ENCODE assay signal across 1 cellular context in genomic region chr7:139681463-139681755, GRCh38.
TF ChIP-seq lines count a peak whose summit lies in the region.

No MANE protein-coding gene starts in this region.

TF ChIP-seq in SK-N-SH treated with all-trans-retinoic acid at 6 μM for 48 hours, 23 proteins besides CTCF, POLR2A, EP300 and RAD21 (continued from another document):
- TF ChIP-seq, protein P1, sequence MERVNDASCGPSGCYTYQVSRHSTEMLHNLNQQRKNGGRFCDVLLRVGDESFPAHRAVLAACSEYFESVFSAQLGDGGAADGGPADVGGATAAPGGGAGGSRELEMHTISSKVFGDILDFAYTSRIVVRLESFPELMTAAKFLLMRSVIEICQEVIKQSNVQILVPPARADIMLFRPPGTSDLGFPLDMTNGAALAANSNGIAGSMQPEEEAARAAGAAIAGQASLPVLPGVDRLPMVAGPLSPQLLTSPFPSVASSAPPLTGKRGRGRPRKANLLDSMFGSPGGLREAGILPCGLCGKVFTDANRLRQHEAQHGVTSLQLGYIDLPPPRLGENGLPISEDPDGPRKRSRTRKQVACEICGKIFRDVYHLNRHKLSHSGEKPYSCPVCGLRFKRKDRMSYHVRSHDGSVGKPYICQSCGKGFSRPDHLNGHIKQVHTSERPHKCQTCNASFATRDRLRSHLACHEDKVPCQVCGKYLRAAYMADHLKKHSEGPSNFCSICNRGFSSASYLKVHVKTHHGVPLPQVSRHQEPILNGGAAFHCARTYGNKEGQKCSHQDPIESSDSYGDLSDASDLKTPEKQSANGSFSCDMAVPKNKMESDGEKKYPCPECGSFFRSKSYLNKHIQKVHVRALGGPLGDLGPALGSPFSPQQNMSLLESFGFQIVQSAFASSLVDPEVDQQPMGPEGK (CRISPR knock-in tag; IDR thresholded peaks at IDR 0.05; ENCODE audit: borderline replicate concordance), result no peak
- TF ChIP-seq, protein P2, sequence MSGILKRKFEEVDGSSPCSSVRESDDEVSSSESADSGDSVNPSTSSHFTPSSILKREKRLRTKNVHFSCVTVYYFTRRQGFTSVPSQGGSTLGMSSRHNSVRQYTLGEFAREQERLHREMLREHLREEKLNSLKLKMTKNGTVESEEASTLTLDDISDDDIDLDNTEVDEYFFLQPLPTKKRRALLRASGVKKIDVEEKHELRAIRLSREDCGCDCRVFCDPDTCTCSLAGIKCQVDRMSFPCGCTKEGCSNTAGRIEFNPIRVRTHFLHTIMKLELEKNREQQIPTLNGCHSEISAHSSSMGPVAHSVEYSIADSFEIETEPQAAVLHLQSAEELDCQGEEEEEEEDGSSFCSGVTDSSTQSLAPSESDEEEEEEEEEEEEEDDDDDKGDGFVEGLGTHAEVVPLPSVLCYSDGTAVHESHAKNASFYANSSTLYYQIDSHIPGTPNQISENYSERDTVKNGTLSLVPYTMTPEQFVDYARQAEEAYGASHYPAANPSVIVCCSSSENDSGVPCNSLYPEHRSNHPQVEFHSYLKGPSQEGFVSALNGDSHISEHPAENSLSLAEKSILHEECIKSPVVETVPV (CRISPR knock-in tag; IDR thresholded peaks at IDR 0.05), result no peak
- TF ChIP-seq ARNTL (CRISPR knock-in tag; IDR thresholded peaks at IDR 0.05; ENCODE audit: borderline replicate concordance, low read depth) (no peak), ZC3H10 (CRISPR knock-in tag; IDR thresholded peaks at IDR 0.05) (no peak), SNAI2 (CRISPR knock-in tag; IDR thresholded peaks at IDR 0.05) (no peak), CSDC2 (CRISPR knock-in tag; IDR thresholded peaks at IDR 0.05) (no peak)
- TF ChIP-seq, protein P3, sequence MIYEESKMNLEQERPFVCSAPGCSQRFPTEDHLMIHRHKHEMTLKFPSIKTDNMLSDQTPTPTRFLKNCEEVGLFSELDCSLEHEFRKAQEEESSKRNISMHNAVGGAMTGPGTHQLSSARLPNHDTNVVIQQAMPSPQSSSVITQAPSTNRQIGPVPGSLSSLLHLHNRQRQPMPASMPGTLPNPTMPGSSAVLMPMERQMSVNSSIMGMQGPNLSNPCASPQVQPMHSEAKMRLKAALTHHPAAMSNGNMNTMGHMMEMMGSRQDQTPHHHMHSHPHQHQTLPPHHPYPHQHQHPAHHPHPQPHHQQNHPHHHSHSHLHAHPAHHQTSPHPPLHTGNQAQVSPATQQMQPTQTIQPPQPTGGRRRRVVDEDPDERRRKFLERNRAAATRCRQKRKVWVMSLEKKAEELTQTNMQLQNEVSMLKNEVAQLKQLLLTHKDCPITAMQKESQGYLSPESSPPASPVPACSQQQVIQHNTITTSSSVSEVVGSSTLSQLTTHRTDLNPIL (CRISPR knock-in tag; IDR thresholded peaks at IDR 0.05; ENCODE audit: low read depth), result no peak
TF ChIP-seq in SK-N-SH treated with all-trans-retinoic acid at 6 μM for 48 hours: peak in this region for 0.
